17 cellular contexts compared by ENCODE assay signal in genomic region chr11:117418685-117419084, GRCh38.
DNase-seq lines count a peak whose midpoint lies in the region; ATAC-seq, FAIRE-seq and TF ChIP-seq lines count a peak whose summit lies in the region.
"Had no signal": no experiment of that assay in that cellular context is flagged by ENCODE, and none has a peak within 500 bp of the region (broad histone marks: within the 10 kb centered on the region; RNA-seq: fewer than 3 reads in every experiment).

No MANE protein-coding gene starts in this region.

- CTCF ChIA-PET in HepG2 (lab: Yijun Ruan, JAX; ENCODE audit: low intra/inter-chr PET ratio, low total read pairs) = no interaction called here

- H4K20me1 ChIP-seq in HepG2 (ENCODE audit: insufficient read depth, low read length) = no peaks in the 10 kb centered on the region

- no peak overlapping the region for H3K27ac Mint-ChIP-seq in chondrocyte (ENCODE audit: unreplicated experiment)
- H3K27ac Mint-ChIP-seq: CD4-positive, alpha-beta memory T cell; GM23338 had no signal

- peaks cover 4 to 12% of the 10 kb centered on the region in 2 experiments; a peak in 2 of 5 replicates for H3K27me3 ChIP-seq in HepG2 (ENCODE audit: control insufficient read depth in 1 of 2, insufficient read depth in 2 of 2, low read length in 2 of 2)
- no peaks in the 10 kb centered on the region for H3K27me3 ChIP-seq in right lobe of liver

- peaks cover 7% of the 10 kb centered on the region for H3K27me3 Mint-ChIP-seq in chondrocyte (ENCODE audit: low read depth)
- H3K27me3 Mint-ChIP-seq: CD4-positive, alpha-beta memory T cell had no signal

- POLR2A ChIA-PET in HepG2 (lab: Yijun Ruan, JAX) = no interaction called here

- TF ChIP-seq POLR2A in HepG2 (IDR thresholded peaks at IDR 0.05; ENCODE audit: insufficient read depth in 1 of 2, low read depth in 2 of 2, low read length in 2 of 2) (no peak), right lobe of liver (IDR thresholded peaks at IDR 0.05) (no peak)

- H3K4me2 ChIP-seq in HepG2 (ENCODE audit: low read depth, low read length) = peak overlapping the region; percentile 63
- H3K4me2 ChIP-seq: GM23338 had no signal

- WGBS in HepG2 (ENCODE audit: low lambda C conversion rate) = 18% methylated on average over 3 of the region's 3 CpGs
- WGBS in right lobe of liver (ENCODE audit: insufficient coverage, low coverage, low lambda C conversion rate, missing lambda C conversion rate) = 83% methylated on average over 3 of the region's 3 CpGs

- peak; percentile 12 for DNase-seq in HepG2 (ENCODE audit: low spot score)
- no peak for DNase-seq in right lobe of liver
- peak; percentile 12 for DNase-seq in chondrocyte (ENCODE audit: low spot score)
- peak; percentile 11 for DNase-seq in kidney
- DNase-seq in ureter (ENCODE audit: low spot score) = no peak
- DNase-seq: C1 segment of cervical spinal cord; CD4-positive, alpha-beta memory T cell; COR-L47; DMS153; DND-41; H9 had no signal

- TF ChIP-seq CTCF in HepG2 (CRISPR knock-in tag; IDR thresholded peaks at IDR 0.05) (no peak), right lobe of liver (IDR thresholded peaks at IDR 0.05) (no peak), chondrocyte (IDR thresholded peaks at IDR 0.05) (no peak), kidney (IDR thresholded peaks at IDR 0.05; ENCODE audit: borderline replicate concordance, extremely low read depth, insufficient read depth) (no peak)

- H3K27ac ChIP-seq in HepG2 (ENCODE audit: extremely low read length, insufficient read depth, low read length) (no peak overlapping the region), right lobe of liver (no peak overlapping the region), kidney (ENCODE audit: low read depth in 2 of 2, low read length in 2 of 2) (no peak overlapping the region)

- peaks cover 36% of the 10 kb centered on the region for H3K4me1 ChIP-seq in HepG2 (ENCODE audit: insufficient read depth, low read length)
- no peaks in the 10 kb centered on the region for H3K4me1 ChIP-seq in right lobe of liver
- H3K4me1 ChIP-seq in kidney (ENCODE audit: control insufficient read depth in 1 of 2, insufficient read depth in 1 of 2, low read depth in 1 of 2, low read length in 2 of 2) = no peaks in the 10 kb centered on the region

- no peak for FAIRE-seq in HepG2 (lab: Jason Lieb, UNC)
- FAIRE-seq in kidney (lab: Jason Lieb, UNC) = no peak
- FAIRE-seq: G401.6, GM12892, GM19239 had no signal

- peak overlapping the region; percentile 66 for H2AFZ ChIP-seq in HepG2 (ENCODE audit: low read length)
- H2AFZ ChIP-seq: GM23338 had no signal

- H3K4me3 Mint-ChIP-seq in chondrocyte (ENCODE audit: unreplicated experiment) = no peak overlapping the region
- H3K4me3 Mint-ChIP-seq: CD4-positive, alpha-beta memory T cell; GM23338; H9 had no signal

- in situ Hi-C loops in HepG2 (cut with HindIII; ENCODE audit: extremely low pct_ligation_motif_present, low pct_unique_long_range_greater_than_20kb) = no loop called here

- H3K9me3 Mint-ChIP-seq in chondrocyte (ENCODE audit: low read depth) = no peaks in the 10 kb centered on the region
- H3K9me3 Mint-ChIP-seq: CD4-positive, alpha-beta memory T cell; GM23338; H9 had no signal

- BruUV-seq in HepG2 (replicated peaks; lab: Mats Ljungman, UMichigan) = no TSS peak

- no peaks in the 10 kb centered on the region for H3K4me1 Mint-ChIP-seq in chondrocyte (ENCODE audit: low read depth)
- H3K4me1 Mint-ChIP-seq: CD4-positive, alpha-beta memory T cell; GM23338 had no signal

- H3K9ac ChIP-seq in HepG2 (ENCODE audit: insufficient read depth, low read depth, low read length) = 0 out of 2 replicates have a peak overlapping the region, but pooled peaks have one; percentile 6
- no peak overlapping the region for H3K9ac ChIP-seq in kidney (ENCODE audit: low read length in 2 of 2)

- H3K36me3 Mint-ChIP-seq in chondrocyte (ENCODE audit: low read depth) = no peaks in the 10 kb centered on the region
- H3K36me3 Mint-ChIP-seq: CD4-positive, alpha-beta memory T cell had no signal

- ATAC-seq in HepG2 (peak; percentile 50), right lobe of liver (no peak), GM18517 (IDR thresholded peaks at IDR 0.05; ENCODE audit: unreplicated experiment) (no peak)
- ATAC-seq: GM23338, HCT116 had no signal

- no peak for TF ChIP-seq EP300 in HepG2 (IDR thresholded peaks at IDR 0.05; ENCODE audit: low read depth in 2 of 2, low read length in 2 of 2)
- TF ChIP-seq EP300 in HepG2 (CRISPR knock-in tag; IDR thresholded peaks at IDR 0.05; ENCODE audit: borderline replicate concordance) = no peak

- H3K9me3 ChIP-seq in HepG2 (ENCODE audit: low read length) (no peaks in the 10 kb centered on the region), right lobe of liver (no peaks in the 10 kb centered on the region), kidney (ENCODE audit: control insufficient read depth in 1 of 2, low read length in 2 of 2) (no peaks in the 10 kb centered on the region)

- TF ChIP-seq RAD21 in HepG2 (CRISPR knock-in tag; IDR thresholded peaks at IDR 0.05) = no peak

- peak overlapping the region; percentile 2 to 52 (median 33); a peak in 5 of 6 replicates for H3K4me3 ChIP-seq in HepG2 (replicated peaks in 1 of 3; ENCODE audit: insufficient read depth in 1 of 3, low read depth in 2 of 3, low read length in 3 of 3)
- no peak overlapping the region for H3K4me3 ChIP-seq in right lobe of liver
- H3K4me3 ChIP-seq in kidney (ENCODE audit: low read length in 2 of 2) = no peak overlapping the region
- H3K4me3 ChIP-seq: GM23338 had no signal

- no peaks in the 10 kb centered on the region for H3K79me2 ChIP-seq in HepG2 (ENCODE audit: insufficient read depth, low read length)

- H3K36me3 ChIP-seq in HepG2 (replicated peaks in 1 of 2; ENCODE audit: control insufficient read depth in 1 of 2, insufficient read depth in 2 of 2, low read length in 2 of 2) (no peaks in the 10 kb centered on the region), right lobe of liver (no peaks in the 10 kb centered on the region), kidney (ENCODE audit: control insufficient read depth in 1 of 2, insufficient read depth in 2 of 2, low read length in 2 of 2) (no peaks in the 10 kb centered on the region)

- intact Hi-C loops in HepG2 (cut with micrococcal nuclease; ENCODE audit: unreplicated experiment) (no loop called here), right lobe of liver (cut with DNase I) (no loop called here), kidney (cut with DNase I) (no loop called here)

TF ChIP-seq in HepG2, 621 proteins besides CTCF, POLR2A, EP300 and RAD21:
- TF ChIP-seq PAXIP1 (CRISPR knock-in tag; conservative IDR thresholded peaks at IDR 0.05) = peak; percentile 32; the same call in 1 of the 2 replicates
- peak; percentile 18; the same call in 1 of the 2 replicates for TF ChIP-seq SPEN (CRISPR knock-in tag; IDR thresholded peaks at IDR 0.05; ENCODE audit: low read depth)
- peak; percentile 83 for TF ChIP-seq ZNF652 (CRISPR knock-in tag; IDR thresholded peaks at IDR 0.05; ENCODE audit: borderline replicate concordance, low read depth)
- no peak for TF ChIP-seq ZNF703 (CRISPR knock-in tag; IDR thresholded peaks at IDR 0.05; ENCODE audit: borderline replicate concordance)
- TF ChIP-seq ATF1 (CRISPR knock-in tag; IDR thresholded peaks at IDR 0.05) = peak; percentile 48; the same call in 1 of the 2 replicates
- TF ChIP-seq ZNF614 (CRISPR knock-in tag; IDR thresholded peaks at IDR 0.05; ENCODE audit: borderline replicate concordance) = no peak
- TF ChIP-seq JUN (CRISPR knock-in tag; IDR thresholded peaks at IDR 0.05) = 0 out of 2 replicates have a peak, but pooled peaks have one; percentile 18
TF ChIP-seq in HepG2: peak in this region for 5.

Comparison
In these comparisons a context has a peak if more than half of its experiments do, and no peak if none do; other contexts are left out.
1. DNase-seq: peak in HepG2 (single experiment), chondrocyte (single experiment) and kidney (single experiment); none in right lobe of liver (0 of 3) and ureter (single experiment).
2. H3K4me3 ChIP-seq: peak in HepG2 (3 of 3); none in right lobe of liver (0 of 3) and kidney (0 of 2).